ENCODE assay signal across 2 cellular contexts in genomic region chr2:18781541-18782280, GRCh38.
TF ChIP-seq lines count a peak whose summit lies in the region.

No MANE protein-coding gene starts in this region.

TF ChIP-seq in IMR-90, 13 proteins besides CTCF, POLR2A, EP300 and RAD21:
- TF ChIP-seq USF2 (IDR thresholded peaks at IDR 0.05; ENCODE audit: low read depth, low read length) (no peak), MAZ (IDR thresholded peaks at IDR 0.05; ENCODE audit: borderline replicate concordance, low read depth, low read length) (no peak), RFX5 (IDR thresholded peaks at IDR 0.05; ENCODE audit: low read depth, low read length) (no peak), MXI1 (IDR thresholded peaks at IDR 0.05; ENCODE audit: borderline replicate concordance, low read depth, low read length) (no peak), MAFK (IDR thresholded peaks at IDR 0.05; ENCODE audit: low read depth, low read length) (no peak)

TF ChIP-seq in endothelial cell of umbilical vein, 7 proteins besides CTCF, POLR2A, EP300 and RAD21:
- no peak for TF ChIP-seq MYC (IDR thresholded peaks at IDR 0.05; ENCODE audit: low read depth, low read length)
- TF ChIP-seq MAX (IDR thresholded peaks at IDR 0.05; ENCODE audit: insufficient read depth, insufficient read length): no peak
- TF ChIP-seq GATA2 (IDR thresholded peaks at IDR 0.05; ENCODE audit: insufficient read depth, insufficient read length, low read depth, low read length): peak; percentile 29
- TF ChIP-seq FOS (IDR thresholded peaks at IDR 0.05; ENCODE audit: borderline replicate concordance, insufficient read depth, low read length): peak; percentile 14
